Comparison of ENCODE assay signal across 1 cellular context in the genomic region with DNA sequence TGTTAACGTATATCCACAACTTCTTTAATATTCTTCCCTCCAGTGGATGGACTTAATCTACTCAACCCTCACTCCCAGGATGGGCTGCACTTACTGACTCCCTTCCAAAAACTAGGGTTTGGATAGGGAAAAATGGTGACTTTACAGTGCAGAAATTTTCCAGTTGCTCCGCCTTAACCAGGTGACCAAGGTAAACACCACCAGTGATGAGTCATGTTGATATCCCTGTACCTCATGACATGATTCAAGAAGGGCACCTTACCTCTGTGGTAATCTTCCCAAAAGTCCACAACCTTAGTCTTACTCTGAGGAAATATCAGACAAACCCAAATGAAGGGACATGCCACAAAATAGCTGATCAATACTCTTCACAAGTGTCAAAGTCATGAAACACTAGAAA.
TF ChIP-seq lines count a peak whose summit lies in the region.

No MANE protein-coding gene starts in this region.

TF ChIP-seq in HEK293, 187 proteins besides CTCF, POLR2A, EP300 and RAD21:
- TF ChIP-seq YY2 (tag by site-specific recombination; IDR thresholded peaks at IDR 0.05) (no peak), SP3 (tag by site-specific recombination; IDR thresholded peaks at IDR 0.05) (0 out of 2 replicates have a peak, but pooled peaks have one; percentile 17)
TF ChIP-seq in HEK293: peak in this region for 1.
